ENCODE assay signal across 9 cellular contexts in the genomic region with DNA sequence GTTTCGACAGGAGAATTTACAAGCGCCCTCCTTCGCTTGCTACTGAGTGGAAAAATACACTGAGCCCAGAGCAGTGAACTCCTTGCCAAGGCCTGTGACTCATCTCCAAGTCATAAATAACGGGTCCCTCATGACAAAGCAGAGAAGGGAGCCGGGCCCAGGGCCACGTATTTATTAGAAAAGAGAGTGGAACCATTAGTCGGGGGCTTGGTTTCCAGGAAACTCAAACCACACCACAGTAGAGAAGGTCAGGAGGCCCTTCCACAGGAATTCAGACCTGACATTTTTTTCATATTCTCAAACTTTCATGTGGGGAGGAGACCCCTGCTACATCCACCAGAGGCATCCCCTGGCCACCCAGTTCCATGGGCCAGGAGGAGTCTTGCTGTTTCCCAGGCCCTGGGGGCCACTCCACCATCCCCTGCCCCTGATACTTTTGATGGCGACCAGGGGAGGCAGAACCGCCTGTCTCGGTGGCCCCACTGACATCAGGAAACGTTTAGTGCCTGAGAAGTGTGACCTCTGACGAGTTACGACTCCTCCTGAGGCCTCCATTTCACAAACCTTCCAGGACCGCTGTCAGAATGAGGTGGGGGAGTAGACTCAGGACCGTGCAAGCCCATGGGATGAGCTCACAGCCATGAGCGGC.
A peak's percentile ranks its signal among the peaks of the same experiment; 100 is the strongest.
DNase-seq lines count a peak whose midpoint lies in the region; ATAC-seq and TF ChIP-seq lines count a peak whose summit lies in the region.
"Had no signal": no experiment of that assay in that cellular context is flagged by ENCODE, and none has a peak within 500 bp of the region (broad histone marks: within the 10 kb centered on the region; RNA-seq: fewer than 3 reads in every experiment).

No MANE protein-coding gene starts in this region.

- H3K4me3 ChIP-seq in kidney epithelial cell (ENCODE audit: low read depth, low read length) (no peak overlapping the region), testis (no peak overlapping the region)

- no peak for ATAC-seq in HG03342 (IDR thresholded peaks at IDR 0.05; ENCODE audit: unreplicated experiment)
- ATAC-seq in HG02571 (IDR thresholded peaks at IDR 0.05; ENCODE audit: unreplicated experiment): no peak
- ATAC-seq in HG02973 (IDR thresholded peaks at IDR 0.05; ENCODE audit: unreplicated experiment): no peak

- H3K36me3 ChIP-seq in kidney epithelial cell (ENCODE audit: control insufficient read depth, insufficient read depth, low read length) (no peaks in the 10 kb centered on the region), testis (ENCODE audit: low read depth, missing control alignments) (no peaks in the 10 kb centered on the region)

- DNase-seq in HPDE6-E6E7 (ENCODE audit: extremely low spot score) (peak; percentile 62), astrocyte of the hippocampus (ENCODE audit: low read depth, low spot score) (peak; percentile 97), kidney epithelial cell (ENCODE audit: low read depth) (peak; percentile 64), testis (peak; percentile 47)
- DNase-seq in activated CD8-positive, alpha-beta memory T cell treated with anti-CD3 and anti-CD28 coated beads, Interleukin-2, amount 50 U/mL, for 4 hours: no peak
- DNase-seq: stimulated activated CD4-positive, alpha-beta T cell treated with anti-CD3 and anti-CD28 coated beads, Interleukin-4, amount 100 ng/mL, for 1 hour had no signal

- WGBS in testis, 2 donors: 65 to 69% methylated on average over 16 of the region's 16 CpGs

- H3K4me1 ChIP-seq in testis: peaks cover 15% of the 10 kb centered on the region

- H3K27me3 ChIP-seq in kidney epithelial cell (ENCODE audit: control insufficient read depth, insufficient read depth, low read length): no peaks in the 10 kb centered on the region
- H3K27me3 ChIP-seq in testis: no peaks in the 10 kb centered on the region

- H3K9me3 ChIP-seq in testis: no peaks in the 10 kb centered on the region

- no peak for TF ChIP-seq POLR2A in testis (IDR thresholded peaks at IDR 0.05)

- TF ChIP-seq CTCF in kidney epithelial cell (IDR thresholded peaks at IDR 0.05; ENCODE audit: insufficient read depth, low read length, poor library complexity, severe bottlenecking) (no peak), testis (IDR thresholded peaks at IDR 0.05) (no peak)

- H3K27ac ChIP-seq in testis: no peak overlapping the region

- intact Hi-C loops in testis (cut with DNase I; ENCODE audit: low total_unique reads): no loop called here
